Comparison of ENCODE assay signal across 13 cellular contexts in genomic region chr6:150640556-150641206, GRCh38. TPM values are rescaled to one million over a fixed set of nuclear protein-coding genes. Genes with fewer than 3 reads are reported as not detected.
DNase-seq lines count a peak whose midpoint lies in the region; ATAC-seq and TF ChIP-seq lines count a peak whose summit lies in the region.
"Had no signal": no experiment of that assay in that cellular context is flagged by ENCODE, and none has a peak within 500 bp of the region (broad histone marks: within the 10 kb centered on the region; RNA-seq: fewer than 3 reads in every experiment).

No MANE protein-coding gene starts in this region.

- H3K14ac ChIP-seq in mesenchymal stem cell (ENCODE audit: low read length in 2 of 2): no peak overlapping the region

- no peak overlapping the region for H2BK5ac ChIP-seq in mesenchymal stem cell (ENCODE audit: low read depth, low read length, poor library complexity, severe bottlenecking)

- H3K4me3 ChIP-seq in DOHH2 (ENCODE audit: low read length): peak overlapping the region; percentile 67
- H3K4me3 ChIP-seq in SU-DHL-6 (ENCODE audit: insufficient read depth, low read length, poor library complexity, severe bottlenecking): no peak overlapping the region
- H3K4me3 ChIP-seq in mesenchymal stem cell (ENCODE audit: insufficient read depth in 1 of 2, low read depth in 1 of 2, low read length in 2 of 2): no peak overlapping the region
- H3K4me3 ChIP-seq in adrenal gland: no peak overlapping the region
- H3K4me3 ChIP-seq in A673 (ENCODE audit: low read depth, low read length, poor library complexity, severe bottlenecking): no peak overlapping the region

- H3K27ac ChIP-seq in DOHH2 (ENCODE audit: low read depth, low read length) (peak overlapping the region; percentile 90), SU-DHL-6 (ENCODE audit: low read depth, low read length) (no peak overlapping the region), mesenchymal stem cell (ENCODE audit: low read length, poor library complexity, severe bottlenecking) (no peak overlapping the region), adrenal gland (no peak overlapping the region), A673 (ENCODE audit: low read depth, low read length, poor library complexity, severe bottlenecking) (no peak overlapping the region)

- H2AFZ ChIP-seq in SU-DHL-6 (ENCODE audit: low read depth, low read length, severe bottlenecking) (no peak overlapping the region), mesenchymal stem cell (ENCODE audit: low read depth, low read length) (no peak overlapping the region)

- H3K9me3 Mint-ChIP-seq in osteocyte (ENCODE audit: unreplicated experiment): peaks cover 5% of the 10 kb centered on the region
- no peaks in the 10 kb centered on the region for H3K9me3 Mint-ChIP-seq in naive thymus-derived CD8-positive, alpha-beta T cell
- H3K9me3 Mint-ChIP-seq: activated CD8-positive, alpha-beta T cell treated with anti-CD3 and anti-CD28 coated beads for 36 hours; activated naive CD8-positive, alpha-beta T cell treated with anti-CD3 and anti-CD28 coated beads, Interleukin-2, amount 10 ng/mL, durations not matched to agents 7 days and 5 days had no signal

- H3K9ac ChIP-seq in SU-DHL-6 (ENCODE audit: low read length): no peak overlapping the region
- H3K9ac ChIP-seq in mesenchymal stem cell (ENCODE audit: low read length): peak overlapping the region; percentile 75

- CTCF ChIA-PET in A673 (lab: Charles Lee): no interaction called here

- H3K36me3 ChIP-seq in DOHH2 (ENCODE audit: control insufficient read depth, low read length) (peaks cover 49% of the 10 kb centered on the region), SU-DHL-6 (ENCODE audit: low read length) (no peaks in the 10 kb centered on the region), mesenchymal stem cell (ENCODE audit: control insufficient read depth in 1 of 2, insufficient read depth in 2 of 2, low read depth in 1 of 2, low read length in 2 of 2) (no peaks in the 10 kb centered on the region), adrenal gland (replicated peaks in 1 of 2) (no peaks in the 10 kb centered on the region), A673 (ENCODE audit: insufficient read depth, low read length, poor library complexity, severe bottlenecking) (no peaks in the 10 kb centered on the region)

- H3K4me1 ChIP-seq in DOHH2 (ENCODE audit: control insufficient read depth, low read length) (peaks cover 98% of the 10 kb centered on the region), mesenchymal stem cell (ENCODE audit: control insufficient read depth, insufficient read depth, low read depth, low read length) (no peaks in the 10 kb centered on the region), adrenal gland (replicated peaks in 1 of 2) (peaks cover 0 to 6% of the 10 kb centered on the region in 2 donors), A673 (ENCODE audit: insufficient read depth, low read length, poor library complexity, severe bottlenecking) (peaks cover 32% of the 10 kb centered on the region)

- H3K9me2 ChIP-seq in DOHH2 (replicated peaks; ENCODE audit: control insufficient read depth, low read length) (no peaks in the 10 kb centered on the region), SU-DHL-6 (replicated peaks; ENCODE audit: insufficient read depth, low read length) (no peaks in the 10 kb centered on the region)

- peak; percentile 41 for ATAC-seq in GM21576 (IDR thresholded peaks at IDR 0.05; ENCODE audit: unreplicated experiment)
- ATAC-seq in naive thymus-derived CD8-positive, alpha-beta T cell: no peak
- ATAC-seq: activated CD8-positive, alpha-beta T cell treated with anti-CD3 and anti-CD28 coated beads for 36 hours had no signal

- TF ChIP-seq CTCF in DOHH2 (IDR thresholded peaks at IDR 0.05; ENCODE audit: low read depth, low read length, poor library complexity, severe bottlenecking) (no peak), SU-DHL-6 (IDR thresholded peaks at IDR 0.05; ENCODE audit: insufficient read depth, low read length, poor library complexity, severe bottlenecking) (no peak), adrenal gland (IDR thresholded peaks at IDR 0.05) (no peak), osteocyte (IDR thresholded peaks at IDR 0.05) (no peak), A673 (conservative IDR thresholded peaks at IDR 0.05; ENCODE audit: low read depth, low read length) (no peak)

- H2AK5ac ChIP-seq in mesenchymal stem cell (ENCODE audit: low read length, severe bottlenecking): no peak overlapping the region

- no peak overlapping the region for H3K4me3 Mint-ChIP-seq in osteocyte (ENCODE audit: unreplicated experiment)
- peak overlapping the region in 1 of 10 donors; percentile 45 for H3K4me3 Mint-ChIP-seq in naive thymus-derived CD8-positive, alpha-beta T cell

- H3K79me2 ChIP-seq in DOHH2 (ENCODE audit: control insufficient read depth, low read length): peaks cover 97% of the 10 kb centered on the region
- peaks cover 4% of the 10 kb centered on the region; the same call in 1 of the 2 replicates for H3K79me2 ChIP-seq in SU-DHL-6 (ENCODE audit: insufficient read depth, low read length)

- H3F3A ChIP-seq in DOHH2 (ENCODE audit: control insufficient read depth, insufficient read depth) (peaks cover 18% of the 10 kb centered on the region), SU-DHL-6 (ENCODE audit: insufficient read depth) (no peaks in the 10 kb centered on the region; the same call in 1 of the 2 replicates)

- intact Hi-C loops in adrenal gland (cut with DNase I) (no loop called here), A673 (cut with micrococcal nuclease; ENCODE audit: unreplicated experiment) (no loop called here)

- no peak overlapping the region for H3K4ac ChIP-seq in mesenchymal stem cell (ENCODE audit: low read depth in 1 of 2, low read length in 2 of 2)

- H3K36me3 Mint-ChIP-seq in osteocyte (ENCODE audit: unreplicated experiment): no peaks in the 10 kb centered on the region
- no peaks in the 10 kb centered on the region for H3K36me3 Mint-ChIP-seq in naive thymus-derived CD8-positive, alpha-beta T cell
- H3K36me3 Mint-ChIP-seq: activated naive CD8-positive, alpha-beta T cell treated with anti-CD3 and anti-CD28 coated beads, Interleukin-2, amount 10 ng/mL, durations not matched to agents 7 days and 5 days had no signal

- H3K27me3 ChIP-seq in DOHH2 (ENCODE audit: control insufficient read depth, low read length) (no peaks in the 10 kb centered on the region), SU-DHL-6 (ENCODE audit: low read length) (no peaks in the 10 kb centered on the region), mesenchymal stem cell (ENCODE audit: control insufficient read depth in 1 of 2, insufficient read depth in 1 of 2, low read length in 2 of 2) (no peaks in the 10 kb centered on the region), adrenal gland (no peaks in the 10 kb centered on the region), A673 (replicated peaks; ENCODE audit: insufficient read depth, low read depth, low read length, poor library complexity) (no peaks in the 10 kb centered on the region)

- no TSS peak for BruUV-seq in A673 (replicated peaks; lab: Mats Ljungman, UMichigan)

- no peak overlapping the region for H3K27ac Mint-ChIP-seq in osteocyte (ENCODE audit: unreplicated experiment)
- no peak overlapping the region for H3K27ac Mint-ChIP-seq in naive thymus-derived CD8-positive, alpha-beta T cell
- H3K27ac Mint-ChIP-seq: activated CD8-positive, alpha-beta T cell treated with anti-CD3 and anti-CD28 coated beads for 36 hours; activated naive CD8-positive, alpha-beta T cell treated with anti-CD3 and anti-CD28 coated beads, Interleukin-2, amount 10 ng/mL, durations not matched to agents 7 days and 5 days had no signal

- H4K20me1 ChIP-seq in DOHH2 (ENCODE audit: control insufficient read depth, insufficient read depth, low read depth, low read length): no peaks in the 10 kb centered on the region
- no peaks in the 10 kb centered on the region for H4K20me1 ChIP-seq in SU-DHL-6 (ENCODE audit: low read depth, low read length)

- 94% methylated on average over 6 of the region's 7 CpGs for WGBS in mesenchymal stem cell
- 81 to 85% (median 83%) methylated on average over 7 of the region's 7 CpGs for WGBS in adrenal gland, 4 donors

- no peak overlapping the region for H2BK12ac ChIP-seq in mesenchymal stem cell (ENCODE audit: low read length in 2 of 2)

- no peak overlapping the region for H3K23ac ChIP-seq in mesenchymal stem cell (ENCODE audit: low read length in 2 of 2)

- POLR2A ChIA-PET in A673 (lab: Charles Lee; ENCODE audit: low non-redundant PET): no interaction called here
- POLR2A ChIA-PET in naive thymus-derived CD8-positive, alpha-beta T cell (lab: Charles Lee): no interaction called here

- no peak overlapping the region for H3K18ac ChIP-seq in mesenchymal stem cell (ENCODE audit: low read depth in 1 of 2, low read length in 2 of 2)

- peaks cover 15% of the 10 kb centered on the region for H3K27me3 Mint-ChIP-seq in osteocyte (ENCODE audit: unreplicated experiment)
- H3K27me3 Mint-ChIP-seq in naive thymus-derived CD8-positive, alpha-beta T cell: peaks cover 0 to 19% (median 8%) of the 10 kb centered on the region in 5 donors

- TF ChIP-seq POLR2A in adrenal gland (IDR thresholded peaks at IDR 0.05): no peak

- no peak overlapping the region for H2BK120ac ChIP-seq in mesenchymal stem cell (ENCODE audit: low read depth, low read length)

- no peak overlapping the region for H4K8ac ChIP-seq in mesenchymal stem cell (ENCODE audit: low read length)

- peak overlapping the region; percentile 92 for H3K4me2 ChIP-seq in DOHH2 (ENCODE audit: low read length)
- H3K4me2 ChIP-seq in SU-DHL-6 (ENCODE audit: low read depth, low read length, poor library complexity, severe bottlenecking): peak overlapping the region; percentile 55
- H3K4me2 ChIP-seq in mesenchymal stem cell (ENCODE audit: low read length, poor library complexity, severe bottlenecking): no peak overlapping the region

- no peaks in the 10 kb centered on the region for H3K9me3 ChIP-seq in DOHH2 (ENCODE audit: control insufficient read depth, insufficient read depth, low read length)
- no peaks in the 10 kb centered on the region for H3K9me3 ChIP-seq in SU-DHL-6 (ENCODE audit: insufficient read depth, low read length)
- H3K9me3 ChIP-seq in mesenchymal stem cell (ENCODE audit: control insufficient read depth, low read length): no peaks in the 10 kb centered on the region
- no peaks in the 10 kb centered on the region for H3K9me3 ChIP-seq in adrenal gland (replicated peaks in 1 of 3)
- H3K9me3 ChIP-seq in A673 (ENCODE audit: low read depth, low read length, poor library complexity, severe bottlenecking): no peaks in the 10 kb centered on the region

- H4K91ac ChIP-seq in mesenchymal stem cell (ENCODE audit: low read length): no peak overlapping the region

- H3K4me1 Mint-ChIP-seq in osteocyte (ENCODE audit: unreplicated experiment): peaks cover 3% of the 10 kb centered on the region
- peaks cover 0 to 37% (median 2%) of the 10 kb centered on the region in 4 donors for H3K4me1 Mint-ChIP-seq in naive thymus-derived CD8-positive, alpha-beta T cell

- H2BK15ac ChIP-seq in mesenchymal stem cell (ENCODE audit: low read depth, poor library complexity, severe bottlenecking): no peak overlapping the region

- DNase-seq in mesenchymal stem cell (no peak), adrenal gland (no peak), osteocyte (ENCODE audit: extremely low spot score, unreplicated experiment) (no peak), A673 (ENCODE audit: low spot score) (no peak)
- DNase-seq in naive thymus-derived CD8-positive, alpha-beta T cell: no peak
- DNase-seq: activated CD8-positive, alpha-beta T cell treated with anti-CD3 and anti-CD28 coated beads for 36 hours; activated naive CD8-positive, alpha-beta T cell treated with anti-CD3 and anti-CD28 coated beads, Interleukin-2, amount 10 ng/mL, durations not matched to agents 7 days and 5 days; cortex of kidney; glutamatergic neuron; NCI-H1694 had no signal

- no peaks in the 10 kb centered on the region for H3K79me1 ChIP-seq in mesenchymal stem cell (replicated peaks; ENCODE audit: low read length, poor library complexity, severe bottlenecking)

RNA-seq across cellular contexts. Expression of gene PLEKHG1, which starts 41.0 kb away (rescaled TPM):
- 0.17 TPM for polyA plus RNA-seq in mesenchymal stem cell (2013, experiment 1 of 2)
- polyA plus RNA-seq in mesenchymal stem cell (2013, experiment 2 of 2): 0.14 TPM
- 10 to 100 TPM in 4 of 8 donors, 1 to 10 TPM in 4; 3.4 to 14.5 (median 9.8) TPM for total RNA-seq in adrenal gland
- 1 to 10 TPM; 2.1 to 2.6 (median 2.3) TPM for polyA plus RNA-seq in adrenal gland
- 3.3 and 4.3 TPM in 2 replicates for total RNA-seq in osteocyte
- 4.1 and 4.5 TPM in 2 replicates for total RNA-seq in A673 (2021)
- total RNA-seq in naive thymus-derived CD8-positive, alpha-beta T cell: 1 to 10 TPM; 4.5 to 5.3 TPM
- 1 to 10 TPM in 1 of 3 donors, under 1 TPM in 1, not detected in 1; 0.11 to 1.0 TPM for polyA plus RNA-seq in naive thymus-derived CD8-positive, alpha-beta T cell
